8 cellular contexts compared by ENCODE assay signal in genomic region chr6:6724319-6725119, GRCh38.
DNase-seq lines count a peak whose midpoint lies in the region; ATAC-seq and TF ChIP-seq lines count a peak whose summit lies in the region.

No MANE protein-coding gene starts in this region.

- ATAC-seq in activated naive CD4-positive, alpha-beta T cell treated with anti-CD3 and anti-CD28 coated beads, Interleukin-2, amount 50 U/mL, for 72 hours: peak; percentile 85 to 93
- peak; percentile 89 for ATAC-seq in omental fat pad (ENCODE audit: low FRiP score)
- peak; percentile 74 to 86 for ATAC-seq in upper lobe of left lung (ENCODE audit: low FRiP score in 2 of 2)
- ATAC-seq in HG03439 (IDR thresholded peaks at IDR 0.05; ENCODE audit: unreplicated experiment): no peak

- H3K27me3 ChIP-seq in HUES64 (ENCODE audit: insufficient read depth, low read length) (peaks cover 7% of the 10 kb centered on the region; the same call in 1 of the 2 replicates), SJCRH30 (no peaks in the 10 kb centered on the region), upper lobe of left lung (no peaks in the 10 kb centered on the region)

- WGBS in HUES64: 6% methylated on average over 33 of the region's 33 CpGs
- 4 to 11% methylated on average over 21 to 32 of the region's 33 CpGs for WGBS in upper lobe of left lung, 2 donors

- TF ChIP-seq CTCF in omental fat pad (IDR thresholded peaks at IDR 0.05): no peak
- TF ChIP-seq CTCF in upper lobe of left lung (IDR thresholded peaks at IDR 0.05): peak; percentile 47 to 72 (median 58)

- no peak for TF ChIP-seq EP300 in upper lobe of left lung (IDR thresholded peaks at IDR 0.05)

- H3K9me3 Mint-ChIP-seq in activated naive CD4-positive, alpha-beta T cell treated with anti-CD3 and anti-CD28 coated beads, Interleukin-2, amount 50 U/mL, for 72 hours: no peaks in the 10 kb centered on the region

- no peaks in the 10 kb centered on the region for H3K9me3 ChIP-seq in HUES64 (ENCODE audit: insufficient read depth, low read depth, low read length)
- no peaks in the 10 kb centered on the region for H3K9me3 ChIP-seq in SJCRH30 (replicated peaks)
- H3K9me3 ChIP-seq in upper lobe of left lung: no peaks in the 10 kb centered on the region

- no peaks in the 10 kb centered on the region for H3K36me3 Mint-ChIP-seq in activated naive CD4-positive, alpha-beta T cell treated with anti-CD3 and anti-CD28 coated beads, Interleukin-2, amount 50 U/mL, for 72 hours

- H3K36me3 ChIP-seq in HUES64 (ENCODE audit: insufficient read depth, low read length) (no peaks in the 10 kb centered on the region), SJCRH30 (no peaks in the 10 kb centered on the region), upper lobe of left lung (no peaks in the 10 kb centered on the region)

- H3K27ac ChIP-seq in HUES64 (ENCODE audit: low read depth, low read length) (peak overlapping the region; percentile 49; the same call in 1 of the 2 replicates), SJCRH30 (no peak overlapping the region), upper lobe of left lung (peak overlapping the region; percentile 75 to 94 (median 87))

- peaks cover 42% of the 10 kb centered on the region for H3K4me1 ChIP-seq in HUES64 (ENCODE audit: insufficient read depth, low read length)
- no peaks in the 10 kb centered on the region for H3K4me1 ChIP-seq in SJCRH30
- peaks cover 29 to 47% (median 35%) of the 10 kb centered on the region in 4 donors for H3K4me1 ChIP-seq in upper lobe of left lung

- peak overlapping the region; percentile 65 for H3K9ac ChIP-seq in HUES64 (ENCODE audit: low read depth, low read length)

- H3K4me3 ChIP-seq in HUES64 (ENCODE audit: low read length): peak overlapping the region; percentile 37
- no peak overlapping the region for H3K4me3 ChIP-seq in SJCRH30
- peak overlapping the region in 3 of 4 donors; percentile 26 to 47 (median 44) for H3K4me3 ChIP-seq in upper lobe of left lung

- peak in 1 of 4 donors; percentile 33 for TF ChIP-seq POLR2A in upper lobe of left lung (IDR thresholded peaks at IDR 0.05)

- H3K27ac Mint-ChIP-seq in activated naive CD4-positive, alpha-beta T cell treated with anti-CD3 and anti-CD28 coated beads, Interleukin-2, amount 50 U/mL, for 72 hours: peak overlapping the region in 1 of 2 donors; percentile 63

- DNase-seq in EH (ENCODE audit: low read depth) (peak; percentile 71), SJCRH30 (peak; percentile 38 to 58), glomerular endothelial cell (ENCODE audit: extremely low read depth, low read depth, low spot score) (peak; percentile 72), omental fat pad (ENCODE audit: low spot score) (peak; percentile 54), upper lobe of left lung (peak; percentile 81 to 85)
- peak in 1 of 2 donors; percentile 58 for DNase-seq in activated naive CD4-positive, alpha-beta T cell treated with anti-CD3 and anti-CD28 coated beads, Interleukin-2, amount 50 U/mL, for 72 hours (ENCODE audit: low spot score in 2 of 2)

Comparison
In these comparisons a context has a peak if more than half of its experiments do, and no peak if none do; other contexts are left out.
1. CTCF ChIP-seq: peak in upper lobe of left lung (6 of 6); none in omental fat pad (0 of 3).